In genomic region chr17:66727634-66728570, GRCh38 we compare ENCODE assay signal across 8 cellular contexts.
DNase-seq lines count a peak whose midpoint lies in the region; ATAC-seq and TF ChIP-seq lines count a peak whose summit lies in the region.

No MANE protein-coding gene starts in this region.

- ATAC-seq in HG02852 (IDR thresholded peaks at IDR 0.05; ENCODE audit: unreplicated experiment) (peak; percentile 56), activated B cell treated with CpG ODN at 0.5 μM for 24 hours (ENCODE audit: low read depth) (peak; percentile 28)
- ATAC-seq in stimulated activated naive CD8-positive, alpha-beta T cell treated with anti-CD3 and anti-CD28 coated beads, Interleukin-15, Interleukin-2, amounts not matched to agents 100 U/mL and 50 U/mL, for 24 hours = peak; percentile 79

- no peaks in the 10 kb centered on the region for H3K4me1 Mint-ChIP-seq in activated B cell treated with CpG ODN at 0.5 μM for 24 hours

- H3K4me3 Mint-ChIP-seq in activated B cell treated with CpG ODN at 0.5 μM for 24 hours = no peak overlapping the region

- POLR2A ChIA-PET in activated B cell treated with CpG ODN at 0.5 μM for 24 hours (lab: Charles Lee) = no interaction called here

- H3K27ac Mint-ChIP-seq in activated B cell treated with CpG ODN at 0.5 μM for 24 hours = no peak overlapping the region

- H3K9me3 Mint-ChIP-seq in activated B cell treated with CpG ODN at 0.5 μM for 24 hours = no peaks in the 10 kb centered on the region

- H3K36me3 ChIP-seq in GM06990 (ENCODE audit: control insufficient read depth, insufficient read depth, low read length) = no peaks in the 10 kb centered on the region

- no peaks in the 10 kb centered on the region for H3K27me3 ChIP-seq in GM06990 (replicated peaks; ENCODE audit: control insufficient read depth, insufficient read depth, low read length)

- peaks cover 4% of the 10 kb centered on the region for H3K27me3 Mint-ChIP-seq in activated B cell treated with CpG ODN at 0.5 μM for 24 hours

- no peak overlapping the region for H3K4me3 ChIP-seq in GM06990 (replicated peaks; ENCODE audit: low read depth, low read length)

- H3K36me3 Mint-ChIP-seq in activated B cell treated with CpG ODN at 0.5 μM for 24 hours (ENCODE audit: low read depth) = no peaks in the 10 kb centered on the region

- CTCF ChIA-PET in activated B cell treated with CpG ODN at 0.5 μM for 24 hours (lab: Charles Lee) = interaction anchor here (1.0 kb wide), 1 partner anchor 354 kb away, joined by 3 read pairs; no protein-coding TSS in a partner anchor

- peak; percentile 80 for TF ChIP-seq CTCF in GM06990 (IDR thresholded peaks at IDR 0.05; ENCODE audit: insufficient read depth, low read length, poor library complexity, severe bottlenecking)
- no peak for TF ChIP-seq CTCF in activated B cell treated with CpG ODN at 0.5 μM for 24 hours (IDR thresholded peaks at IDR 0.05)

- DNase-seq in GM06990 (ENCODE audit: extremely low read depth, insufficient read length) = peak; percentile 27
- peak; percentile 86 for DNase-seq in NCI-H2196 (lab: John Stamatoyannopoulos, UW; ENCODE audit: unreplicated experiment)
- no peak for DNase-seq in activated B cell treated with CpG ODN at 0.5 μM for 24 hours
- DNase-seq in ecto neural progenitor cell (ENCODE audit: low spot score) = peak; percentile 86
- peak; percentile 70 to 86 for DNase-seq in lung microvascular endothelial cell (ENCODE audit: low read depth in 2 of 2)
- peak; percentile 44 for DNase-seq in stimulated activated naive CD8-positive, alpha-beta T cell treated with anti-CD3 and anti-CD28 coated beads, Interleukin-15, Interleukin-2, amounts not matched to agents 100 U/mL and 50 U/mL, for 24 hours
- no peak for DNase-seq in OCI-M2 (lab: John Stamatoyannopoulos, UW; ENCODE audit: unreplicated experiment)

- intact Hi-C loops in activated B cell treated with CpG ODN at 0.5 μM for 24 hours (cut with micrococcal nuclease) = loop anchor here (1.0 to 10.0 kb wide), 2 partner anchors 178 to 1737 kb away; no protein-coding TSS in a partner anchor

Comparison
In these comparisons a context has a peak if more than half of its experiments do, and no peak if none do; other contexts are left out.
1. DNase-seq: peak in GM06990 (single experiment), NCI-H2196 (single experiment), ecto neural progenitor cell (single experiment), lung microvascular endothelial cell (2 of 2) and stimulated activated naive CD8-positive, alpha-beta T cell treated with anti-CD3 and anti-CD28 coated beads, Interleukin-15, Interleukin-2, amounts not matched to agents 100 U/mL and 50 U/mL, for 24 hours (single experiment); none in activated B cell treated with CpG ODN at 0.5 μM for 24 hours (single experiment) and OCI-M2 (single experiment).
2. ATAC-seq: peak in every context shown above with its lines; median percentile 79 in stimulated activated naive CD8-positive, alpha-beta T cell treated with anti-CD3 and anti-CD28 coated beads, Interleukin-15, Interleukin-2, amounts not matched to agents 100 U/mL and 50 U/mL, for 24 hours; 56 in HG02852; 28 in activated B cell treated with CpG ODN at 0.5 μM for 24 hours.